ENCODE assay signal across 1 cellular context in genomic region chr17:50207792-50208567, GRCh38.
TF ChIP-seq lines count a peak whose summit lies in the region.

No MANE protein-coding gene starts in this region.

TF ChIP-seq in H1, 55 proteins besides CTCF, POLR2A, EP300 and RAD21:
- TF ChIP-seq YY1 (IDR thresholded peaks at IDR 0.05; ENCODE audit: low read depth, low read length) (peak; percentile 88), TBP (IDR thresholded peaks at IDR 0.05; ENCODE audit: low read depth, low read length) (0 out of 2 replicates have a peak, but pooled peaks have one; percentile 12), CTBP2 (IDR thresholded peaks at IDR 0.05; ENCODE audit: borderline replicate concordance, insufficient read depth, insufficient read length, low read length) (peak; percentile 24), JUN (IDR thresholded peaks at IDR 0.05; ENCODE audit: low read depth, low read length) (no peak), GTF2F1 (IDR thresholded peaks at IDR 0.05; ENCODE audit: borderline replicate concordance, low read depth, low read length) (no peak), SIN3A (conservative IDR thresholded peaks at IDR 0.05 in 1 of 2, IDR thresholded peaks at IDR 0.05 in 1 of 2; ENCODE audit: low read depth in 1 of 2, low read length in 2 of 2) (0 out of 4 replicates have a peak, but pooled peaks of 1 of the 2 experiments have one; percentile 35), E2F6 (IDR thresholded peaks at IDR 0.05) (no peak), PHF8 (conservative IDR thresholded peaks at IDR 0.05; ENCODE audit: low read depth, low read length) (no peak), CHD1 (IDR thresholded peaks at IDR 0.05; ENCODE audit: low read depth, low read length) (no peak), ATF2 (IDR thresholded peaks at IDR 0.05; ENCODE audit: low read length) (no peak), KDM1A (IDR thresholded peaks at IDR 0.05; ENCODE audit: borderline replicate concordance, low read length) (no peak), CREB1 (IDR thresholded peaks at IDR 0.05) (no peak), POU5F1 (IDR thresholded peaks at IDR 0.05; ENCODE audit: low read depth, low read length) (no peak), ATF3 (IDR thresholded peaks at IDR 0.05; ENCODE audit: insufficient read depth, low read depth, low read length) (no peak), HDAC6 (IDR thresholded peaks at IDR 0.05; ENCODE audit: low read depth, low read length) (no peak), SAP30 (IDR thresholded peaks at IDR 0.05; ENCODE audit: insufficient read depth, insufficient replicate concordance, low read length) (no peak), HDAC2 (IDR thresholded peaks at IDR 0.05; ENCODE audit: borderline replicate concordance in 1 of 2, low read depth in 2 of 2, low read length in 2 of 2) (0 out of 4 replicates have a peak, but pooled peaks of 1 of the 2 experiments have one; percentile 60), KDM4A (IDR thresholded peaks at IDR 0.05; ENCODE audit: low read depth, low read length, severe bottlenecking) (no peak), MAX (IDR thresholded peaks at IDR 0.05) (peak; percentile 13; the same call in 1 of the 2 replicates)
